10 cellular contexts compared by ENCODE assay signal in genomic region chr1:10960406-10960805, GRCh38.
A peak's percentile ranks its signal among the peaks of the same experiment; 100 is the strongest.
DNase-seq lines count a peak whose midpoint lies in the region; ATAC-seq lines count a peak whose summit lies in the region.
"Had no signal": no experiment of that assay in that cellular context is flagged by ENCODE, and none has a peak within 500 bp of the region (broad histone marks: within the 10 kb centered on the region; RNA-seq: fewer than 3 reads in every experiment).

No MANE protein-coding gene starts in this region.

- H3K4me1 ChIP-seq in HUES48 (ENCODE audit: control insufficient read depth, insufficient read depth, low read length) (peaks cover 23% of the 10 kb centered on the region; the same call in 1 of the 2 replicates), neuron (ENCODE audit: insufficient read depth, low read length) (peaks cover 3% of the 10 kb centered on the region)

- peak overlapping the region; percentile 44 for H2AFZ ChIP-seq in neuron (ENCODE audit: low read depth, low read length)

- H3K27me3 ChIP-seq in HUES48 (ENCODE audit: control insufficient read depth, insufficient read depth, low read length) (0 out of 2 replicates have a peak, but pooled peaks cover 7% of the 10 kb centered on the region), neuron (ENCODE audit: insufficient read depth, low read length) (peaks cover 2% of the 10 kb centered on the region)
- H3K27me3 ChIP-seq: BLaER1 had no signal

- H3K36me3 ChIP-seq in HUES48 (ENCODE audit: control insufficient read depth, insufficient read depth, low read length), result no peaks in the 10 kb centered on the region
- H3K36me3 ChIP-seq in SK-N-MC (ENCODE audit: insufficient read depth, low read length), result no peaks in the 10 kb centered on the region
- H3K36me3 ChIP-seq in neuron (ENCODE audit: insufficient read depth, low read length), result no peaks in the 10 kb centered on the region
- H3K36me3 ChIP-seq: BLaER1 had no signal

- H3K4me3 ChIP-seq in HUES48 (ENCODE audit: low read depth, low read length) (0 out of 2 replicates have a peak overlapping the region, but pooled peaks have one; percentile 29), SK-N-MC (peak overlapping the region; percentile 36; the same call in 1 of the 2 replicates), neuron (ENCODE audit: low read length) (no peak overlapping the region)
- H3K4me3 ChIP-seq: BLaER1 had no signal

- no peak for ATAC-seq in HG03457 (IDR thresholded peaks at IDR 0.05; ENCODE audit: unreplicated experiment)
- no peak for ATAC-seq in GM21367 (IDR thresholded peaks at IDR 0.05; ENCODE audit: unreplicated experiment)

- no peaks in the 10 kb centered on the region for H3K9me3 ChIP-seq in HUES48 (ENCODE audit: control insufficient read depth, insufficient read depth, low read length)
- H3K9me3 ChIP-seq in SK-N-MC (ENCODE audit: low read depth, low read length), result no peaks in the 10 kb centered on the region
- no peaks in the 10 kb centered on the region for H3K9me3 ChIP-seq in neuron (ENCODE audit: low read length)
- H3K9me3 ChIP-seq: BLaER1 had no signal

- H3K27ac ChIP-seq in HUES48 (ENCODE audit: low read depth, low read length), result no peak overlapping the region
- H3K27ac ChIP-seq in SK-N-MC, result no peak overlapping the region
- H3K27ac ChIP-seq: BLaER1 had no signal

- no peak overlapping the region for H3K9ac ChIP-seq in HUES48 (ENCODE audit: low read depth, low read length)
- no peak overlapping the region for H3K9ac ChIP-seq in SK-N-MC (ENCODE audit: insufficient read length)
- H3K9ac ChIP-seq: BLaER1 had no signal

- DNase-seq in DMS153 (lab: John Stamatoyannopoulos, UW), result peak; percentile 54
- no peak for DNase-seq in DMS153 treated with DMSO at 0.1 percent for 48 hours (lab: John Stamatoyannopoulos, UW; ENCODE audit: unreplicated experiment)
- no peak for DNase-seq in SK-N-MC (ENCODE audit: low read depth, low spot score)
- no peak for DNase-seq in SHP77 (lab: John Stamatoyannopoulos, UW)
- DNase-seq: SIG-M5 had no signal
